Comparison of ENCODE assay signal across 8 cellular contexts in genomic region chr1:244969355-244970235, GRCh38.
A peak's percentile ranks its signal among the peaks of the same experiment; 100 is the strongest.
DNase-seq lines count a peak whose midpoint lies in the region; ATAC-seq and TF ChIP-seq lines count a peak whose summit lies in the region.

No MANE protein-coding gene starts in this region.

- H3K27me3 ChIP-seq in RWPE2 (ENCODE audit: insufficient read depth, poor library complexity, severe bottlenecking) = no peaks in the 10 kb centered on the region
- no peaks in the 10 kb centered on the region for H3K27me3 ChIP-seq in thyroid gland

- intact Hi-C loops in thyroid gland (cut with DNase I) = loop anchor here (5.0 to 10.0 kb wide), 4 partner anchors 73 to 515 kb away; partner anchors contain the start of genes ADSS2, DESI2 and HNRNPU

- TF ChIP-seq CTCF in RWPE2 (IDR thresholded peaks at IDR 0.05; ENCODE audit: poor library complexity, severe bottlenecking) = no peak
- no peak for TF ChIP-seq CTCF in omental fat pad (IDR thresholded peaks at IDR 0.05)
- no peak for TF ChIP-seq CTCF in thyroid gland (IDR thresholded peaks at IDR 0.05)

- WGBS in thyroid gland, 2 donors = 3% methylated on average over 43 to 47 of the region's 54 CpGs

- H3K9me3 ChIP-seq in RWPE2 (ENCODE audit: severe bottlenecking) (no peaks in the 10 kb centered on the region), thyroid gland (no peaks in the 10 kb centered on the region)

- ATAC-seq in RWPE2 (ENCODE audit: low read depth) = peak; percentile 37
- ATAC-seq in omental fat pad (ENCODE audit: low FRiP score) = peak; percentile 54

- no peaks in the 10 kb centered on the region for H3K36me3 ChIP-seq in RWPE2 (ENCODE audit: low read depth)
- no peaks in the 10 kb centered on the region for H3K36me3 ChIP-seq in thyroid gland

- DNase-seq in DMS79 treated with DMSO at 0.1 percent for 48 hours (lab: John Stamatoyannopoulos, UW) (peak; percentile 89), H4 (ENCODE audit: low spot score) (peak; percentile 69), LHCN-M2 (ENCODE audit: low read depth) (peak; percentile 91), RWPE2 (ENCODE audit: low spot score) (peak; percentile 45), glomerular endothelial cell (ENCODE audit: extremely low read depth, low read depth, low spot score) (peak; percentile 92), omental fat pad (ENCODE audit: low spot score) (peak; percentile 56), thyroid gland (peak; percentile 79 to 85)
- DNase-seq in activated naive CD4-positive, alpha-beta T cell treated with anti-CD3 and anti-CD28 coated beads, Interleukin-2, amount 50 U/mL, for 16 hours = peak; percentile 65

- peak in 1 of 2 donors; percentile 85 for TF ChIP-seq POLR2A in thyroid gland (IDR thresholded peaks at IDR 0.05)

- H3K4me1 ChIP-seq in RWPE2 (ENCODE audit: insufficient read depth, poor library complexity, severe bottlenecking) (peaks cover 10% of the 10 kb centered on the region), thyroid gland (peaks cover 10 to 14% of the 10 kb centered on the region in 2 donors)

- peak overlapping the region; percentile 53 for H3K4me3 ChIP-seq in RWPE2 (ENCODE audit: severe bottlenecking)
- peak overlapping the region in 2 of 3 donors; percentile 63 to 95 for H3K4me3 ChIP-seq in thyroid gland (replicated peaks in 1 of 3)

- H3K27ac ChIP-seq in RWPE2 (ENCODE audit: poor library complexity, severe bottlenecking) = peak overlapping the region; percentile 87
- H3K27ac ChIP-seq in thyroid gland = peak overlapping the region; percentile 99 to 100 (median 100)

Comparison
In these comparisons a context has a peak if more than half of its experiments do, and no peak if none do; other contexts are left out.
1. Peak in every context shown above with its lines: DNase-seq, ATAC-seq, H3K4me3 ChIP-seq and H3K27ac ChIP-seq.